Comparison of ENCODE assay signal across 9 cellular contexts in genomic region chr1:160781914-160782689, GRCh38. TPM values are rescaled to one million over a fixed set of nuclear protein-coding genes. Genes with fewer than 3 reads are reported as not detected.
DNase-seq lines count a peak whose midpoint lies in the region; ATAC-seq, FAIRE-seq and TF ChIP-seq lines count a peak whose summit lies in the region.
"Had no signal": no experiment of that assay in that cellular context is flagged by ENCODE, and none has a peak within 500 bp of the region (broad histone marks: within the 10 kb centered on the region; RNA-seq: fewer than 3 reads in every experiment).

No MANE protein-coding gene starts in this region.

- H3K27ac ChIP-seq in Peyer's patch = peak overlapping the region; percentile 76 to 82 (median 81)

- peaks cover 0 to 22% (median 12%) of the 10 kb centered on the region in 4 donors for H3K4me1 ChIP-seq in Peyer's patch
- no peaks in the 10 kb centered on the region for H3K4me1 ChIP-seq in HAP-1

- H3K9me3 ChIP-seq in Peyer's patch = no peaks in the 10 kb centered on the region
- no peaks in the 10 kb centered on the region for H3K9me3 ChIP-seq in HAP-1

- no peaks in the 10 kb centered on the region for H3K36me3 Mint-ChIP-seq in endothelial cell (ENCODE audit: low read depth, unreplicated experiment)

- H3K4me3 Mint-ChIP-seq in endothelial cell (ENCODE audit: unreplicated experiment) = no peak overlapping the region

- H3K4me1 Mint-ChIP-seq in endothelial cell (ENCODE audit: unreplicated experiment) = peaks cover 6% of the 10 kb centered on the region

- H3K27me3 Mint-ChIP-seq in endothelial cell (ENCODE audit: unreplicated experiment) = peaks cover 2% of the 10 kb centered on the region

- in situ Hi-C loops in HAP-1 (cut with MboI; ENCODE audit: low sequenced_read_pairs) = no loop called here

- DNase-seq in activated CD4-positive, CD25-positive, alpha-beta regulatory T cell treated with anti-CD3 and anti-CD28 coated beads, Interleukin-2, amount 50 U/mL, for 72 hours = no peak
- peak in 2 of 3 donors; percentile 56 to 72 for DNase-seq in Peyer's patch
- no peak for DNase-seq in sciatic nerve (ENCODE audit: low spot score)
- DNase-seq in urothelium cell line (ENCODE audit: low spot score) = no peak
- DNase-seq in HAP-1 (ENCODE audit: low spot score in 2 of 2) = no peak
- DNase-seq in endothelial cell (ENCODE audit: low spot score) = no peak

- H3K27ac Mint-ChIP-seq in endothelial cell (ENCODE audit: unreplicated experiment) = no peak overlapping the region

- peak; percentile 55 to 79 for ATAC-seq in activated CD4-positive, CD25-positive, alpha-beta regulatory T cell treated with anti-CD3 and anti-CD28 coated beads, Interleukin-2, amount 50 U/mL, for 24 hours
- peak; percentile 76 for ATAC-seq in HG02840 (IDR thresholded peaks at IDR 0.05; ENCODE audit: low FRiP score, unreplicated experiment)
- peak; percentile 49 for ATAC-seq in sciatic nerve

- no peak for TF ChIP-seq POLR2A in Peyer's patch (IDR thresholded peaks at IDR 0.05)

- H3K36me3 ChIP-seq in Peyer's patch (no peaks in the 10 kb centered on the region), HAP-1 (replicated peaks) (no peaks in the 10 kb centered on the region)

- no peak for FAIRE-seq in urothelium cell line (lab: Jason Lieb, UNC)

- TF ChIP-seq CTCF in Peyer's patch (IDR thresholded peaks at IDR 0.05) = no peak
- TF ChIP-seq CTCF in endothelial cell (IDR thresholded peaks at IDR 0.05; ENCODE audit: unreplicated experiment) = no peak

- H3K4me3 ChIP-seq in Peyer's patch = peak overlapping the region in 1 of 4 donors; percentile 2
- H3K4me3 ChIP-seq in HAP-1 = no peak overlapping the region

- H3K9me3 Mint-ChIP-seq in endothelial cell (ENCODE audit: unreplicated experiment) = no peaks in the 10 kb centered on the region

- H3K27me3 ChIP-seq in Peyer's patch (no peaks in the 10 kb centered on the region), HAP-1 (ENCODE audit: low read depth) (no peaks in the 10 kb centered on the region)

- intact Hi-C loops in sciatic nerve (cut with DNase I) = no loop called here

RNA-seq across cellular contexts. Expression of gene LY9, which starts 13.9 kb away (rescaled TPM):
- total RNA-seq in Peyer's patch (10 to 100 TPM in 1 of 4 donors, 1 to 10 TPM in 3; 1.6 to 39.6 (median 3.6) TPM), sciatic nerve (1.2 TPM), endothelial cell (ENCODE audit: unreplicated experiment) (not detected)
- total RNA-seq: fibroblast of lung had no signal

RNA-seq across cellular contexts. Expression of gene SLAMF7, which starts 43.1 kb away (rescaled TPM):
- total RNA-seq in Peyer's patch (1 to 10 TPM; 2.5 to 3.9 (median 2.7) TPM), sciatic nerve (1.6 TPM), endothelial cell (ENCODE audit: unreplicated experiment) (0.56 TPM)
- total RNA-seq: fibroblast of lung had no signal

Comparison
In these comparisons a context has a peak if more than half of its experiments do, and no peak if none do; other contexts are left out.
1. DNase-seq: peak in Peyer's patch (2 of 3); none in activated CD4-positive, CD25-positive, alpha-beta regulatory T cell treated with anti-CD3 and anti-CD28 coated beads, Interleukin-2, amount 50 U/mL, for 72 hours (single experiment), sciatic nerve (single experiment), urothelium cell line (single experiment), HAP-1 (0 of 2) and endothelial cell (single experiment).
2. Peak in every context shown above with its lines, with median percentiles within 50 percentile points of each other: ATAC-seq.